Comparison of ENCODE assay signal across 15 cellular contexts in the genomic region with DNA sequence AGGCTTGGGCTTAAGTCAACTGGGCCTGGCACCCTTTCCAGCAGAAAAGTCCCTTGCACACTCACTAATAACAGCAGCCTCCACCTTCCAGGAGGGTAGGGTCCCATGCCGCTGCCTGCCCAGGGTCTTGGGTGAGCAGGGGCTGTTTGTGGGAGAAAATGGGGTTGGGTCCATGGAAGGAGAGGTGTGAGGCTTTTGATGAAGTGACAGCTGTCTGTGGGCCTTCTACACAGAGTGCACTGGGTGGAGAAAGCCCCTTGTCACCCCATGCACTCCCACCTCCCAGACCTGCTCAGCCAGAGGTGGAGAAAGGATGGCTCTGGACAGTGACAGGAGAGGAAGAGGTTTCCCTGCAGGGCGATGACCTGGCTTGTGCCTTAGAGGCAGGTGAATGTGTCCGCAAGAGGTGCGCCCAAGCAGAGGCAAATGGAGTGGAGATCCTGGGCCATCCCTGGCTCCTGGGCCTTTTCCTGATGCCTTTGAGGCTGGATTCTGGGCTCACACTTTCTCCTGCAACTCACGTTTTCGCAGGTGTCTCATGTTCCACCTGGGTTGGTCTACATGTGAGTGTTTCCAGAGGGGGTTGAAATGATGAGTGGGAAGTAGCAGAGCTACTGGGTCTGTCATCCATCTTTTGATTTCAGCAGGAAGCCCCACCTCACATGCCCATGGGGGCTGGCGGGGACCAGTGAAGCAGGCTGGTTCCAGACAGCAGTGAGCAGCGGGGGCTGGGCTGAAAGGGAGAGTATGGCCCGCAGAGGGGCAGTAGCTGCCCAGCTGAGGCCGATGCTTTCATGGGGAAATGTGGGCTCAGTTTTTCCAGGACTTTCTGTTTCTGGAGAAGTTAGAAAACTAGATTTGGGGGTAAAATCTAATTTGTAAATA.
DNase-seq lines count a peak whose midpoint lies in the region; ATAC-seq and TF ChIP-seq lines count a peak whose summit lies in the region.
"Had no signal": no experiment of that assay in that cellular context is flagged by ENCODE, and none has a peak within 500 bp of the region (broad histone marks: within the 10 kb centered on the region; RNA-seq: fewer than 3 reads in every experiment).

No MANE protein-coding gene starts in this region.

- H3K4me3 ChIP-seq in coronary artery, result no peak overlapping the region
- no peak overlapping the region for H3K4me3 ChIP-seq in endodermal cell (ENCODE audit: low read length)
- H3K4me3 ChIP-seq in neuronal stem cell (ENCODE audit: low read length in 2 of 2), result no peak overlapping the region
- H3K4me3 ChIP-seq in MG63, result no peak overlapping the region
- H3K4me3 ChIP-seq: GM23248 had no signal

- H3K4ac ChIP-seq in neuronal stem cell (ENCODE audit: low read length), result no peak overlapping the region

- peaks cover 18% of the 10 kb centered on the region for H3K9me3 Mint-ChIP-seq in endodermal cell
- H3K9me3 Mint-ChIP-seq in activated T-helper 1 cell treated with anti-CD3 and anti-CD28 coated beads, Interleukin-12 subunit alpha, Interleukin-12 subunit beta, Interleukin-2, Interleukin-4 antibody, amounts not matched to agents 30 ng/mL and 10 ng/mL and 1 ng/mL, durations not matched to agents 14 hours and 24 hours and 36 hours, result peaks cover 5% of the 10 kb centered on the region

- WGBS in endodermal cell (ENCODE audit: insufficient coverage in 1 of 2, insufficient read length in 1 of 2), 2 experiments, result 92 to 100% methylated on average over 4 to 10 of the region's 10 CpGs
- WGBS in neuronal stem cell (ENCODE audit: extremely low coverage in 2 of 2, insufficient read length in 2 of 2, insufficient replicate concordance in 1 of 2), 2 donors, result no CpG with 5 or more reads among the region's 10 CpGs

- no peak overlapping the region for H2BK5ac ChIP-seq in neuronal stem cell (ENCODE audit: low read length)

- ATAC-seq in sciatic nerve (no peak), GM21381 (IDR thresholded peaks at IDR 0.05; ENCODE audit: unreplicated experiment) (no peak)

- no peak overlapping the region for H2BK15ac ChIP-seq in neuronal stem cell (ENCODE audit: low read length)

- intact Hi-C loops in sciatic nerve (cut with DNase I), result no loop called here
- intact Hi-C loops in activated T-helper 1 cell treated with anti-CD3 and anti-CD28 coated beads, Interleukin-12 subunit alpha, Interleukin-12 subunit beta, Interleukin-2, Interleukin-4 antibody, amounts not matched to agents 30 ng/mL and 10 ng/mL and 1 ng/mL, durations not matched to agents 14 hours and 24 hours and 36 hours (cut with micrococcal nuclease), result no loop called here

- DNase-seq in coronary artery (ENCODE audit: low spot score) (peak; percentile 55), endodermal cell (peak; percentile 25), neuronal stem cell (ENCODE audit: low spot score) (no peak), sciatic nerve (ENCODE audit: low spot score) (peak; percentile 37), MG63 (no peak)
- no peak for DNase-seq in activated T-helper 1 cell treated with anti-CD3 and anti-CD28 coated beads, Interleukin-12 subunit alpha, Interleukin-12 subunit beta, Interleukin-2, Interleukin-4 antibody, amounts not matched to agents 30 ng/mL and 10 ng/mL and 1 ng/mL, durations not matched to agents 14 hours and 24 hours and 36 hours (ENCODE audit: low spot score)
- DNase-seq: C1 segment of cervical spinal cord; Calu3; CD4-positive, alpha-beta memory T cell; COR-L47; DMS153; DND-41; GM23248; HCEC 1CT had no signal

- no peaks in the 10 kb centered on the region for H3K36me3 ChIP-seq in endodermal cell (ENCODE audit: control insufficient read depth, insufficient read depth, low read length)
- no peaks in the 10 kb centered on the region for H3K36me3 ChIP-seq in neuronal stem cell (replicated peaks in 1 of 2; ENCODE audit: control insufficient read depth in 2 of 2, insufficient read depth in 2 of 2, low read length in 2 of 2)
- no peaks in the 10 kb centered on the region for H3K36me3 ChIP-seq in MG63

- H4K8ac ChIP-seq in neuronal stem cell (ENCODE audit: low read depth, low read length), result no peak overlapping the region

- H3K4me1 Mint-ChIP-seq in endodermal cell, result peaks cover 8% of the 10 kb centered on the region
- no peaks in the 10 kb centered on the region for H3K4me1 Mint-ChIP-seq in activated T-helper 1 cell treated with anti-CD3 and anti-CD28 coated beads, Interleukin-12 subunit alpha, Interleukin-12 subunit beta, Interleukin-2, Interleukin-4 antibody, amounts not matched to agents 30 ng/mL and 10 ng/mL and 1 ng/mL, durations not matched to agents 14 hours and 24 hours and 36 hours (ENCODE audit: low read depth)
- H3K4me1 Mint-ChIP-seq: CD4-positive, alpha-beta memory T cell had no signal

- no peaks in the 10 kb centered on the region for H3K79me1 ChIP-seq in neuronal stem cell (ENCODE audit: low read depth, low read length)

- peak overlapping the region; percentile 26 for H2AK5ac ChIP-seq in neuronal stem cell (ENCODE audit: low read depth, low read length)

- no peak overlapping the region for H3K4me3 Mint-ChIP-seq in endodermal cell
- no peak overlapping the region for H3K4me3 Mint-ChIP-seq in activated T-helper 1 cell treated with anti-CD3 and anti-CD28 coated beads, Interleukin-12 subunit alpha, Interleukin-12 subunit beta, Interleukin-2, Interleukin-4 antibody, amounts not matched to agents 30 ng/mL and 10 ng/mL and 1 ng/mL, durations not matched to agents 14 hours and 24 hours and 36 hours
- H3K4me3 Mint-ChIP-seq: CD4-positive, alpha-beta memory T cell had no signal

- peaks cover 4% of the 10 kb centered on the region for H3K36me3 Mint-ChIP-seq in endodermal cell (ENCODE audit: low read depth)
- no peaks in the 10 kb centered on the region for H3K36me3 Mint-ChIP-seq in activated T-helper 1 cell treated with anti-CD3 and anti-CD28 coated beads, Interleukin-12 subunit alpha, Interleukin-12 subunit beta, Interleukin-2, Interleukin-4 antibody, amounts not matched to agents 30 ng/mL and 10 ng/mL and 1 ng/mL, durations not matched to agents 14 hours and 24 hours and 36 hours (ENCODE audit: low read depth)
- H3K36me3 Mint-ChIP-seq: CD4-positive, alpha-beta memory T cell had no signal

- no peaks in the 10 kb centered on the region for H3K27me3 ChIP-seq in endodermal cell (ENCODE audit: control insufficient read depth, insufficient read depth, low read length, poor library complexity, severe bottlenecking)
- H3K27me3 ChIP-seq in neuronal stem cell (ENCODE audit: control insufficient read depth in 3 of 3, insufficient read depth in 3 of 3, low read depth in 1 of 3, low read length in 3 of 3), result no peaks in the 10 kb centered on the region
- no peaks in the 10 kb centered on the region for H3K27me3 ChIP-seq in MG63

- no peaks in the 10 kb centered on the region for H3K4me1 ChIP-seq in endodermal cell (ENCODE audit: control insufficient read depth, insufficient read depth, low read length)
- peaks cover 0 to 4% of the 10 kb centered on the region in 2 donors for H3K4me1 ChIP-seq in neuronal stem cell (ENCODE audit: control insufficient read depth in 2 of 2, insufficient read depth in 1 of 2, low read depth in 1 of 2, low read length in 2 of 2)

- H3K18ac ChIP-seq in neuronal stem cell (ENCODE audit: low read length), result peak overlapping the region; percentile 61

- no peak overlapping the region for H3K14ac ChIP-seq in neuronal stem cell (ENCODE audit: low read length)

- no peak overlapping the region for H3K9ac ChIP-seq in endodermal cell (ENCODE audit: extremely low read depth, low read length, poor library complexity, severe bottlenecking)
- no peak overlapping the region for H3K9ac ChIP-seq in neuronal stem cell (ENCODE audit: low read depth, low read length, poor library complexity)
- H3K9ac ChIP-seq: GM23248 had no signal

- H2AFZ ChIP-seq in neuronal stem cell (ENCODE audit: low read length), result no peak overlapping the region
- H2AFZ ChIP-seq: GM23248 had no signal

- H3K9me3 ChIP-seq in endodermal cell (ENCODE audit: control insufficient read depth, low read length), result peaks cover 17% of the 10 kb centered on the region
- peaks cover 0 to 2% of the 10 kb centered on the region in 2 donors for H3K9me3 ChIP-seq in neuronal stem cell (replicated peaks in 1 of 2; ENCODE audit: control insufficient read depth in 2 of 2, insufficient read depth in 1 of 2, low read depth in 1 of 2, low read length in 2 of 2)
- H3K9me3 ChIP-seq in MG63, result peaks cover 12% of the 10 kb centered on the region

- H2BK12ac ChIP-seq in neuronal stem cell (ENCODE audit: low read length), result no peak overlapping the region

- no peak overlapping the region for H3K27ac Mint-ChIP-seq in endodermal cell
- no peak overlapping the region for H3K27ac Mint-ChIP-seq in activated T-helper 1 cell treated with anti-CD3 and anti-CD28 coated beads, Interleukin-12 subunit alpha, Interleukin-12 subunit beta, Interleukin-2, Interleukin-4 antibody, amounts not matched to agents 30 ng/mL and 10 ng/mL and 1 ng/mL, durations not matched to agents 14 hours and 24 hours and 36 hours
- H3K27ac Mint-ChIP-seq: CD4-positive, alpha-beta memory T cell had no signal

- TF ChIP-seq CTCF in coronary artery (IDR thresholded peaks at IDR 0.05) (no peak), endodermal cell (conservative IDR thresholded peaks at IDR 0.05) (no peak)

- H4K91ac ChIP-seq in neuronal stem cell (ENCODE audit: low read depth, low read length, poor library complexity), result no peak overlapping the region

- peak overlapping the region; percentile 6 for H3K23ac ChIP-seq in neuronal stem cell (ENCODE audit: low read depth, low read length, poor library complexity)

- H2BK120ac ChIP-seq in neuronal stem cell (ENCODE audit: low read depth, low read length), result no peak overlapping the region

- H3K27ac ChIP-seq in coronary artery (no peak overlapping the region), endodermal cell (ENCODE audit: low read depth, low read length) (no peak overlapping the region), neuronal stem cell (replicated peaks; ENCODE audit: low read length) (no peak overlapping the region)
- H3K27ac ChIP-seq: GM23248 had no signal

- H3K27me3 Mint-ChIP-seq in endodermal cell (ENCODE audit: insufficient read depth), result no peaks in the 10 kb centered on the region
- H3K27me3 Mint-ChIP-seq in activated T-helper 1 cell treated with anti-CD3 and anti-CD28 coated beads, Interleukin-12 subunit alpha, Interleukin-12 subunit beta, Interleukin-2, Interleukin-4 antibody, amounts not matched to agents 30 ng/mL and 10 ng/mL and 1 ng/mL, durations not matched to agents 14 hours and 24 hours and 36 hours (ENCODE audit: insufficient read depth), result no peaks in the 10 kb centered on the region

- no peak overlapping the region for H3K4me2 ChIP-seq in neuronal stem cell (ENCODE audit: insufficient read depth, low read length, poor library complexity, severe bottlenecking)

Comparison
In these comparisons a context has a peak if more than half of its experiments do, and no peak if none do; other contexts are left out.
1. DNase-seq: peak in coronary artery (single experiment), endodermal cell (single experiment) and sciatic nerve (single experiment); none in neuronal stem cell (single experiment), MG63 (single experiment) and activated T-helper 1 cell treated with anti-CD3 and anti-CD28 coated beads, Interleukin-12 subunit alpha, Interleukin-12 subunit beta, Interleukin-2, Interleukin-4 antibody, amounts not matched to agents 30 ng/mL and 10 ng/mL and 1 ng/mL, durations not matched to agents 14 hours and 24 hours and 36 hours (single experiment).